In genomic region chr5:34535433-34535832, GRCh38 we compare ENCODE assay signal across 26 cellular contexts.
DNase-seq lines count a peak whose midpoint lies in the region; ATAC-seq and TF ChIP-seq lines count a peak whose summit lies in the region.
"Had no signal": no experiment of that assay in that cellular context is flagged by ENCODE, and none has a peak within 500 bp of the region (broad histone marks: within the 10 kb centered on the region; RNA-seq: fewer than 3 reads in every experiment).

No MANE protein-coding gene starts in this region.

- H3K4me3 ChIP-seq in ACC112 (ENCODE audit: low read depth, low read length) (no peak overlapping the region), IMR-90 (ENCODE audit: insufficient read depth, low read depth, low read length) (no peak overlapping the region), brain microvascular endothelial cell (ENCODE audit: low read depth, low read length) (no peak overlapping the region)
- H3K4me3 ChIP-seq: BLaER1, breast epithelium, lung, prostate gland, SK-N-MC had no signal

- peak overlapping the region; percentile 97 for H3K14ac ChIP-seq in IMR-90 (replicated peaks; ENCODE audit: low read depth, low read length)

- H2BK120ac ChIP-seq in IMR-90 (ENCODE audit: low read depth, low read length) = peak overlapping the region; percentile 99

- peak overlapping the region; percentile 94 for H3K23ac ChIP-seq in IMR-90 (ENCODE audit: low read depth, low read length)

- H4K8ac ChIP-seq in IMR-90 (ENCODE audit: low read depth in 2 of 2, low read length in 2 of 2) = peak overlapping the region; percentile 77 to 92

- peak overlapping the region; percentile 94 for H3K4ac ChIP-seq in IMR-90 (ENCODE audit: low read depth, low read length)

- H3K9ac ChIP-seq in IMR-90 (ENCODE audit: low read depth, low read length) = peak overlapping the region; percentile 26; the same call in 1 of the 2 replicates
- H3K9ac ChIP-seq: BLaER1 had no signal

- H3K79me1 ChIP-seq in IMR-90 (ENCODE audit: low read depth in 1 of 2, low read length in 2 of 2) = peaks cover 7 to 18% of the 10 kb centered on the region in 2 experiments; a peak in 3 of 4 replicates

- WGBS in IMR-90 (ENCODE audit: extremely low coverage in 2 of 2, insufficient read length in 1 of 2), 2 experiments = no CpG with 5 or more reads among the region's 1 CpG

- peaks cover 4% of the 10 kb centered on the region for H3K27me3 Mint-ChIP-seq in osteocyte (ENCODE audit: unreplicated experiment)
- H3K27me3 Mint-ChIP-seq: type B pancreatic cell had no signal

- peaks cover 20% of the 10 kb centered on the region for H3K9me1 ChIP-seq in IMR-90 (ENCODE audit: insufficient read depth, low read length)

- no peaks in the 10 kb centered on the region for H3K36me3 ChIP-seq in ACC112 (ENCODE audit: insufficient read depth, low read length)
- H3K36me3 ChIP-seq in IMR-90 (ENCODE audit: control insufficient read depth, insufficient read depth, low read length) = no peaks in the 10 kb centered on the region
- no peaks in the 10 kb centered on the region for H3K36me3 ChIP-seq in brain microvascular endothelial cell (replicated peaks)
- H3K36me3 ChIP-seq: BLaER1, breast epithelium, prostate gland had no signal

- H3K4me3 Mint-ChIP-seq in osteocyte (ENCODE audit: unreplicated experiment) = no peak overlapping the region
- H3K4me3 Mint-ChIP-seq: activated CD8-positive, alpha-beta T cell treated with anti-CD3 and anti-CD28 coated beads, Interleukin-2, amount 10 ng/mL, durations not matched to agents 7 days and 5 days; H9; T-helper 17 cell; type B pancreatic cell had no signal

- peak overlapping the region; percentile 96 for H4K91ac ChIP-seq in IMR-90 (ENCODE audit: insufficient read depth, low read depth, low read length)

- no peak for DNase-seq in IMR-90
- DNase-seq in brain microvascular endothelial cell = no peak
- no peak for DNase-seq in osteocyte (ENCODE audit: extremely low spot score, unreplicated experiment)
- DNase-seq in Right ventricle myocardium superior = no peak
- DNase-seq in mesenteric fat pad (ENCODE audit: low spot score) = no peak
- no peak for DNase-seq in NCI-H69 (lab: John Stamatoyannopoulos, UW)
- DNase-seq: activated CD4-positive, alpha-beta T cell treated with anti-CD3 and anti-CD28 coated beads for 1 hour; activated CD8-positive, alpha-beta T cell treated with anti-CD3 and anti-CD28 coated beads, Interleukin-2, amount 10 ng/mL, durations not matched to agents 7 days and 5 days; activated effector memory CD4-positive, alpha-beta T cell treated with anti-CD3 and anti-CD28 coated beads, Interleukin-2, amount 50 U/mL, for 16 hours; DMS79; effector CD4-positive, alpha-beta T cell; GDM1; H9; NCI-H1105 treated with DMSO at 0.1 percent for 48 hours; NCI-H2029; NCI-H524 treated with DMSO at 0.1 percent for 48 hours; stimulated activated CD8-positive, alpha-beta memory T cell treated with anti-CD3 and anti-CD28 coated beads, Interleukin-4, amount 100 ng/mL, for 48 hours; T-helper 17 cell had no signal

- H2AK9ac ChIP-seq in IMR-90 (replicated peaks; ENCODE audit: low read depth, low read length, poor library complexity) = peak overlapping the region; percentile 83

- POLR2A ChIA-PET in IMR-90 (lab: Charles Lee; ENCODE audit: unreplicated experiment) = no interaction called here

- peak overlapping the region; percentile 97 for H2BK20ac ChIP-seq in IMR-90 (ENCODE audit: low read depth, low read length)

- no peak for TF ChIP-seq RAD21 in IMR-90 (IDR thresholded peaks at IDR 0.05; ENCODE audit: low read length)

- dilution Hi-C loops in IMR-90 (cut with HindIII; ENCODE audit: low sequenced_read_pairs, unreplicated experiment) = no loop called here

- intact Hi-C loops in IMR-90 (cut with micrococcal nuclease) = loop anchor here (2.0 kb wide), 1 partner anchor 35 kb away; no protein-coding TSS in a partner anchor
- intact Hi-C loops in Right ventricle myocardium superior (cut with DNase I) = no loop called here

- peak overlapping the region; percentile 56 for H4K5ac ChIP-seq in IMR-90 (ENCODE audit: low read depth, low read length)

- CTCF ChIA-PET in IMR-90 (lab: Yijun Ruan, JAX) = no interaction called here

- ATAC-seq in IMR-90 (ENCODE audit: low read depth) (no peak), GM19035 (IDR thresholded peaks at IDR 0.05; ENCODE audit: unreplicated experiment) (no peak), Right ventricle myocardium superior (ENCODE audit: poor library complexity) (no peak)
- ATAC-seq: activated CD8-positive, alpha-beta T cell treated with anti-CD3 and anti-CD28 coated beads, Interleukin-2, amount 10 ng/mL, durations not matched to agents 7 days and 5 days; T-helper 17 cell had no signal

- H3K27me3 ChIP-seq in ACC112 (ENCODE audit: insufficient read depth, low read length) (no peaks in the 10 kb centered on the region), IMR-90 (ENCODE audit: control insufficient read depth, insufficient read depth, low read length) (no peaks in the 10 kb centered on the region), brain microvascular endothelial cell (replicated peaks) (no peaks in the 10 kb centered on the region)
- H3K27me3 ChIP-seq: BLaER1, breast epithelium had no signal

- peak overlapping the region; percentile 95 for H2BK15ac ChIP-seq in IMR-90 (ENCODE audit: low read depth, low read length)

- no peaks in the 10 kb centered on the region for H3K9me3 ChIP-seq in IMR-90 (ENCODE audit: control insufficient read depth, insufficient read depth, low read length)
- H3K9me3 ChIP-seq: BLaER1, breast epithelium, prostate gland had no signal

- H2AK5ac ChIP-seq in IMR-90 (ENCODE audit: low read depth, low read length) = peak overlapping the region; percentile 98

- H3K27ac Mint-ChIP-seq in osteocyte (ENCODE audit: unreplicated experiment) = peak overlapping the region; percentile 94
- H3K27ac Mint-ChIP-seq: activated CD8-positive, alpha-beta T cell treated with anti-CD3 and anti-CD28 coated beads, Interleukin-2, amount 10 ng/mL, durations not matched to agents 7 days and 5 days; H9; T-helper 17 cell; type B pancreatic cell had no signal

- TF ChIP-seq POLR2A in IMR-90 (IDR thresholded peaks at IDR 0.05; ENCODE audit: low read depth, low read length) = no peak

- H3K18ac ChIP-seq in IMR-90 (ENCODE audit: low read depth, low read length) = peak overlapping the region; percentile 98

- H2AFZ ChIP-seq in ACC112 (ENCODE audit: low read length, unreplicated experiment) = peak overlapping the region; percentile 59
- H2AFZ ChIP-seq in IMR-90 (replicated peaks; ENCODE audit: low read length, poor library complexity) = no peak overlapping the region

- H3K79me2 ChIP-seq in ACC112 (ENCODE audit: control insufficient read depth, insufficient read depth, low read length, unreplicated experiment) = no peaks in the 10 kb centered on the region

- H4K20me1 ChIP-seq in IMR-90 (ENCODE audit: insufficient read depth, low read length) = peaks cover 3% of the 10 kb centered on the region; the same call in 1 of the 2 replicates
- H4K20me1 ChIP-seq: BLaER1 had no signal

- H3K36me3 Mint-ChIP-seq in osteocyte (ENCODE audit: unreplicated experiment) = no peaks in the 10 kb centered on the region
- H3K36me3 Mint-ChIP-seq: type B pancreatic cell had no signal

- H3K4me1 Mint-ChIP-seq in osteocyte (ENCODE audit: unreplicated experiment) = peaks cover 50% of the 10 kb centered on the region

- peak overlapping the region; percentile 10; the same call in 1 of the 2 replicates for H3K4me2 ChIP-seq in IMR-90 (ENCODE audit: low read depth, low read length)
- H3K4me2 ChIP-seq: BLaER1 had no signal

- peak overlapping the region; percentile 84 for H3K56ac ChIP-seq in IMR-90 (ENCODE audit: extremely low read depth, insufficient read depth, low read length)

- H3K27ac ChIP-seq in ACC112 (ENCODE audit: low read depth, low read length) (peak overlapping the region; percentile 98), IMR-90 (ENCODE audit: insufficient read depth, low read length) (peak overlapping the region; percentile 83), brain microvascular endothelial cell (peak overlapping the region; percentile 86)
- H3K27ac ChIP-seq: BLaER1, breast epithelium, prostate gland, SK-N-MC had no signal

- peak overlapping the region; percentile 97 for H2BK5ac ChIP-seq in IMR-90 (ENCODE audit: low read depth, low read length, poor library complexity, severe bottlenecking)

- H3K4me1 ChIP-seq in ACC112 (ENCODE audit: control insufficient read depth, insufficient read depth, low read length, unreplicated experiment) (peaks cover 38% of the 10 kb centered on the region), IMR-90 (ENCODE audit: control insufficient read depth, insufficient read depth, low read length) (peaks cover 28% of the 10 kb centered on the region)
- H3K4me1 ChIP-seq: BLaER1, breast epithelium, prostate gland had no signal

- TF ChIP-seq CTCF in IMR-90 (conservative IDR thresholded peaks at IDR 0.05; ENCODE audit: low read depth, low read length) = no peak
- TF ChIP-seq CTCF in brain microvascular endothelial cell (IDR thresholded peaks at IDR 0.05; ENCODE audit: low read depth, low read length, missing control alignments) = no peak
- no peak for TF ChIP-seq CTCF in osteocyte (IDR thresholded peaks at IDR 0.05)

- in situ Hi-C loops in IMR-90 (cut with MboI; ENCODE audit: low sequenced_read_pairs) (no loop called here), brain microvascular endothelial cell (cut with HindIII; ENCODE audit: low pct_ligation_motif_present, low sequenced_read_pairs) (no loop called here)

- no peaks in the 10 kb centered on the region for H3K9me3 Mint-ChIP-seq in osteocyte (ENCODE audit: unreplicated experiment)

- no TSS peak for BruUV-seq in IMR-90 (replicated peaks; lab: Mats Ljungman, UMichigan)

TF ChIP-seq in IMR-90, 13 proteins besides CTCF, POLR2A, EP300 and RAD21 (continues in another document):
- TF ChIP-seq CEBPB (IDR thresholded peaks at IDR 0.05; ENCODE audit: low read depth, low read length) (no peak), MAZ (IDR thresholded peaks at IDR 0.05; ENCODE audit: borderline replicate concordance, low read depth, low read length) (no peak), FOS (IDR thresholded peaks at IDR 0.05; ENCODE audit: low read depth, low read length) (no peak), CHD1 (IDR thresholded peaks at IDR 0.05; ENCODE audit: low read depth, low read length) (no peak), NFE2L2 (IDR thresholded peaks at IDR 0.05; ENCODE audit: low read depth, low read length) (no peak), RCOR1 (IDR thresholded peaks at IDR 0.05; ENCODE audit: insufficient replicate concordance, low read length) (no peak), MAFK (IDR thresholded peaks at IDR 0.05; ENCODE audit: low read depth, low read length) (no peak), USF2 (IDR thresholded peaks at IDR 0.05; ENCODE audit: low read depth, low read length) (no peak), SMC3 (IDR thresholded peaks at IDR 0.05; ENCODE audit: low read depth, low read length) (no peak), BHLHE40 (IDR thresholded peaks at IDR 0.05; ENCODE audit: low read depth, low read length) (no peak)
